In the genomic region with DNA sequence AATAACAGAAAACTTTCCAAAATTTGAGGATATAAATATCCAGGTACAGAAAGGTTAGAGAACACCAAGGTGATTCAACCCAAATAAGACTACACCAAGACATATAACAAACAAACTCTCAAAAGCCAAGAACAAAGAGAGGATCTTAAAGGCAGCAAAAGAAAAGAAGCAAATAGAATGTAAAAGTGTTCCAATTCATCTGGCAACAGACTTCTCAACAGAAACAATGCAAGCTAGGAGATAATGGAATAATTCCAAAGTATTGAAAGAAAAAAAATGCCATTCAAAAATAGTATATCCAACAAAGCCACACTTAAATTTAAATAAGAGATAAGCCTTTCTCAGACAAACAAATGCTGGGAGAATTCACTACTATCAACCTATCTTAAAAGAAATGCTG, we compare ENCODE assay signal across 35 cellular contexts.
"Had no signal": no experiment of that assay in that cellular context is flagged by ENCODE, and none has a peak within 500 bp of the region (broad histone marks: within the 10 kb centered on the region; RNA-seq: fewer than 3 reads in every experiment).

No MANE protein-coding gene starts in this region.

- DNase-seq: Karpas-422, Kasumi-1, MG63, MM.1S, MV-4-11, NCI-H1048, NCI-H1092, NCI-H1092 treated with DMSO at 0.1 percent for 48 hours, NCI-H1105, NCI-H1105 treated with DMSO at 0.1 percent for 48 hours, NCI-H1417, NCI-H1417 treated with DMSO at 0.1 percent for 48 hours, NCI-H1436, NCI-H1436 treated with DMSO at 0.1 percent for 48 hours, NCI-H146, NCI-H1694, NCI-H1694 treated with DMSO at 0.1 percent for 48 hours, NCI-H187, NCI-H187 treated with DMSO at 0.1 percent for 48 hours, NCI-H1930, NCI-H2029, NCI-H2029 treated with DMSO at 0.1 percent for 48 hours, NCI-H2081, NCI-H2081 treated with DMSO at 0.1 percent for 48 hours, NCI-H2107, NCI-H2171, NCI-H2171 treated with DMSO at 0.1 percent for 48 hours, NCI-H2227 treated with DMSO at 0.1 percent for 48 hours, NCI-H226, NCI-H345, NCI-H446, NCI-H446 treated with DMSO at 0.1 percent for 48 hours, NCI-H510A, NCI-H510A treated with DMSO at 0.1 percent for 48 hours had no signal

- H3K27ac ChIP-seq: KMS-11 had no signal

- H3K36me3 ChIP-seq: MG63 had no signal

- H3K9ac ChIP-seq: KMS-11 had no signal

- H3K4me2 ChIP-seq: KMS-11 had no signal

- H3K27me3 ChIP-seq: MG63 had no signal

- H3K4me3 ChIP-seq: MG63 had no signal
